Comparison of ENCODE assay signal across 16 cellular contexts in genomic region chr6:132969188-132969587, GRCh38.
DNase-seq lines count a peak whose midpoint lies in the region; ATAC-seq, FAIRE-seq and TF ChIP-seq lines count a peak whose summit lies in the region.
"Had no signal": no experiment of that assay in that cellular context is flagged by ENCODE, and none has a peak within 500 bp of the region (broad histone marks: within the 10 kb centered on the region; RNA-seq: fewer than 3 reads in every experiment).

No MANE protein-coding gene starts in this region.

- no peak overlapping the region for H3K4me3 ChIP-seq in astrocyte of the spinal cord (ENCODE audit: low read depth, low read length)

- DNase-seq in H4 (ENCODE audit: low spot score): peak; percentile 11
- DNase-seq in M059J (ENCODE audit: low read depth): peak; percentile 41
- DNase-seq in astrocyte of the spinal cord (ENCODE audit: low read depth, low spot score): peak; percentile 24
- DNase-seq in kidney tubule cell (ENCODE audit: low spot score): peak; percentile 26
- no peak for DNase-seq in NCI-H446 treated with DMSO at 0.1 percent for 48 hours (lab: John Stamatoyannopoulos, UW)
- DNase-seq in GM19239 (ENCODE audit: insufficient read length, low spot score): no peak
- DNase-seq: ACHN, Caco-2, MV-4-11, NCI-H1417 treated with DMSO at 0.1 percent for 48 hours, NCI-H2029 treated with DMSO at 0.1 percent for 48 hours, NCI-H2171 treated with DMSO at 0.1 percent for 48 hours, NCI-H510A treated with DMSO at 0.1 percent for 48 hours, SHP77 treated with DMSO at 0.1 percent for 48 hours had no signal

- no peak for ATAC-seq in HG03469 (IDR thresholded peaks at IDR 0.05; ENCODE audit: unreplicated experiment)
- no peak for ATAC-seq in HG02623 (IDR thresholded peaks at IDR 0.05; ENCODE audit: unreplicated experiment)

- no peak for TF ChIP-seq CTCF in astrocyte of the spinal cord (IDR thresholded peaks at IDR 0.05; ENCODE audit: low read depth, low read length)

- in situ Hi-C loops in astrocyte of the spinal cord (cut with HindIII; ENCODE audit: low sequenced_read_pairs): no loop called here

- FAIRE-seq in GM19239 (lab: Jason Lieb, UNC): no peak

Comparison
In these comparisons a context has a peak if more than half of its experiments do, and no peak if none do; other contexts are left out.
1. DNase-seq: peak in H4 (single experiment), M059J (single experiment), astrocyte of the spinal cord (single experiment) and kidney tubule cell (single experiment); none in NCI-H446 treated with DMSO at 0.1 percent for 48 hours (single experiment) and GM19239 (single experiment).